ENCODE assay signal across 8 cellular contexts in genomic region chr2:173210270-173211196, GRCh38.
DNase-seq lines count a peak whose midpoint lies in the region; ATAC-seq and TF ChIP-seq lines count a peak whose summit lies in the region.

No MANE protein-coding gene starts in this region.

- no peaks in the 10 kb centered on the region for H3F3A ChIP-seq in OCI-LY1 (ENCODE audit: insufficient read depth, low read length)

- no peak overlapping the region for H2AFZ ChIP-seq in OCI-LY1 (ENCODE audit: low read length)

- H3K36me3 ChIP-seq in OCI-LY1 (ENCODE audit: insufficient read depth, low read length) (no peaks in the 10 kb centered on the region), upper lobe of right lung (no peaks in the 10 kb centered on the region)

- no peaks in the 10 kb centered on the region for H4K20me1 ChIP-seq in OCI-LY1 (ENCODE audit: insufficient read depth, low read length)

- in situ Hi-C loops in ACHN (cut with HindIII; ENCODE audit: low pct_ligation_motif_present, low pct_unique_long_range_greater_than_20kb, low sequenced_read_pairs): loop anchor here (25.0 kb wide), 1 partner anchor 173 kb away; no protein-coding TSS in a partner anchor

- H3K27me3 ChIP-seq in OCI-LY1 (ENCODE audit: insufficient read depth, low read length): no peaks in the 10 kb centered on the region
- H3K27me3 ChIP-seq in upper lobe of right lung: no peaks in the 10 kb centered on the region

- H3K9me3 ChIP-seq in OCI-LY1 (ENCODE audit: low read length): no peaks in the 10 kb centered on the region
- H3K9me3 ChIP-seq in upper lobe of right lung: no peaks in the 10 kb centered on the region

- intact Hi-C loops in upper lobe of right lung (cut with DNase I): no loop called here

- H3K4me3 ChIP-seq in Jurkat, Clone E6-1 (ENCODE audit: low read length): no peak overlapping the region
- H3K4me3 ChIP-seq in OCI-LY1 (ENCODE audit: low read depth, low read length, poor library complexity, severe bottlenecking) (no peak overlapping the region), upper lobe of right lung (no peak overlapping the region)

- H3K4me1 ChIP-seq in OCI-LY1 (ENCODE audit: insufficient read depth, low read length, severe bottlenecking): no peaks in the 10 kb centered on the region
- no peaks in the 10 kb centered on the region for H3K4me1 ChIP-seq in upper lobe of right lung

- H3K27ac ChIP-seq in OCI-LY1 (ENCODE audit: low read depth, low read length, poor library complexity, severe bottlenecking): no peak overlapping the region
- H3K27ac ChIP-seq in upper lobe of right lung: peak overlapping the region; percentile 14

- no peak overlapping the region for H3K4me2 ChIP-seq in OCI-LY1 (ENCODE audit: low read length)

- ATAC-seq in GM18502 (IDR thresholded peaks at IDR 0.05; ENCODE audit: poor library complexity, unreplicated experiment) (peak; percentile 53), upper lobe of right lung (peak; percentile 98)

- TF ChIP-seq CTCF in OCI-LY1 (IDR thresholded peaks at IDR 0.05; ENCODE audit: low read length) (peak; percentile 77), upper lobe of right lung (IDR thresholded peaks at IDR 0.05) (peak; percentile 90)

- DNase-seq in ACHN: peak; percentile 80
- DNase-seq in Jurkat, Clone E6-1 (ENCODE audit: low read depth, low spot score): peak; percentile 59
- DNase-seq in activated T-helper 1 cell treated with Interleukin-2 at 50 U/mL for 16 hours (ENCODE audit: low read depth): peak; percentile 9
- DNase-seq in fibroblast of the conjunctiva (ENCODE audit: low read depth): peak; percentile 95
- peak in 36 of 56 donors; percentile 2 to 73 (median 24) for DNase-seq in nucleus accumbens (lab: John Stamatoyannopoulos, UW)
- no peak for DNase-seq in upper lobe of right lung

- H3K9me2 ChIP-seq in OCI-LY1 (ENCODE audit: low read depth, low read length): no peaks in the 10 kb centered on the region

- no peak overlapping the region for H3K9ac ChIP-seq in OCI-LY1 (ENCODE audit: low read length)

- H3K79me2 ChIP-seq in OCI-LY1 (ENCODE audit: insufficient read depth, low read length): no peaks in the 10 kb centered on the region
